ENCODE assay signal across 9 cellular contexts in genomic region chr2:216690451-216691209, GRCh38. TPM values are rescaled to one million over a fixed set of nuclear protein-coding genes. Genes with fewer than 3 reads are reported as not detected.
DNase-seq lines count a peak whose midpoint lies in the region; TF ChIP-seq lines count a peak whose summit lies in the region.
"Had no signal": no experiment of that assay in that cellular context is flagged by ENCODE, and none has a peak within 500 bp of the region (broad histone marks: within the 10 kb centered on the region; RNA-seq: fewer than 3 reads in every experiment).

No MANE protein-coding gene starts in this region.

- peaks cover 3% of the 10 kb centered on the region for H3K27me3 Mint-ChIP-seq in progenitor cell of endocrine pancreas

- no peaks in the 10 kb centered on the region for H3K9me3 ChIP-seq in SK-N-MC (ENCODE audit: low read depth, low read length)
- no peaks in the 10 kb centered on the region for H3K9me3 ChIP-seq in OCI-LY7 (ENCODE audit: low read length)

- POLR2A ChIA-PET in OCI-LY7 (lab: Charles Lee): no interaction called here

- BruUV-seq in OCI-LY7 (replicated peaks; lab: Mats Ljungman, UMichigan): no TSS peak

- H3K4me2 ChIP-seq in OCI-LY7 (ENCODE audit: low read length): no peak overlapping the region

- H3K27ac ChIP-seq in SK-N-MC (peak overlapping the region; percentile 46; the same call in 1 of the 2 replicates), OCI-LY7 (ENCODE audit: low read depth, low read length, poor library complexity, severe bottlenecking) (no peak overlapping the region)
- H3K27ac ChIP-seq: epithelial cell of prostate had no signal

- DNase-seq in EH (ENCODE audit: low read depth) (peak; percentile 90), SK-N-MC (ENCODE audit: low read depth, low spot score) (no peak), fibroblast of villous mesenchyme (ENCODE audit: low read depth) (peak; percentile 93), progenitor cell of endocrine pancreas (ENCODE audit: low spot score, unreplicated experiment) (no peak), AML-193 (lab: John Stamatoyannopoulos, UW) (no peak), OCI-LY7 (ENCODE audit: low spot score) (no peak), NCI-H82 (lab: John Stamatoyannopoulos, UW) (no peak), GM10266 (ENCODE audit: extremely low spot score) (no peak)

- H4K20me1 ChIP-seq in OCI-LY7 (ENCODE audit: insufficient read depth, low read length): no peaks in the 10 kb centered on the region

- H3K4me3 ChIP-seq in SK-N-MC (peak overlapping the region; percentile 88), fibroblast of villous mesenchyme (ENCODE audit: low read depth, low read length) (peak overlapping the region; percentile 62), OCI-LY7 (ENCODE audit: low read depth, low read length, poor library complexity, severe bottlenecking) (no peak overlapping the region)

- H3K79me2 ChIP-seq in OCI-LY7 (ENCODE audit: insufficient read depth, low read depth, low read length): no peaks in the 10 kb centered on the region

- H2AFZ ChIP-seq in OCI-LY7 (ENCODE audit: low read length): no peak overlapping the region

- H3K9me2 ChIP-seq in OCI-LY7 (ENCODE audit: insufficient read depth, low read length): no peaks in the 10 kb centered on the region

- peak overlapping the region; percentile 63 for H3K4me3 Mint-ChIP-seq in progenitor cell of endocrine pancreas (ENCODE audit: low read depth)

- H3K4me1 Mint-ChIP-seq in progenitor cell of endocrine pancreas (ENCODE audit: low read depth): peaks cover 34% of the 10 kb centered on the region

- no peak overlapping the region for H3K27ac Mint-ChIP-seq in progenitor cell of endocrine pancreas

- CTCF ChIA-PET in OCI-LY7 (lab: Charles Lee; ENCODE audit: unreplicated experiment): no interaction called here

- no peaks in the 10 kb centered on the region for H3K36me3 Mint-ChIP-seq in progenitor cell of endocrine pancreas (ENCODE audit: insufficient read depth)

- TF ChIP-seq CTCF in fibroblast of villous mesenchyme (IDR thresholded peaks at IDR 0.05; ENCODE audit: insufficient read depth, low read depth, low read length) (no peak), progenitor cell of endocrine pancreas (IDR thresholded peaks at IDR 0.05; ENCODE audit: unreplicated experiment) (no peak), OCI-LY7 (conservative IDR thresholded peaks at IDR 0.05; ENCODE audit: low read length) (no peak), GM10266 (IDR thresholded peaks at IDR 0.05; ENCODE audit: control insufficient read depth, insufficient read depth, low read depth, missing control alignments) (no peak)

- no peak overlapping the region for H3K9ac ChIP-seq in SK-N-MC (ENCODE audit: insufficient read length)

- intact Hi-C loops in OCI-LY7 (cut with micrococcal nuclease; ENCODE audit: unreplicated experiment): no loop called here

- no peaks in the 10 kb centered on the region for H3K4me1 ChIP-seq in OCI-LY7 (ENCODE audit: insufficient read depth, low read length, poor library complexity, severe bottlenecking)

- H3K36me3 ChIP-seq in SK-N-MC (ENCODE audit: insufficient read depth, low read length) (0 out of 2 replicates have a peak, but pooled peaks cover 4% of the 10 kb centered on the region), OCI-LY7 (ENCODE audit: insufficient read depth, low read length) (no peaks in the 10 kb centered on the region)

- H3K9me3 Mint-ChIP-seq in progenitor cell of endocrine pancreas (ENCODE audit: low read depth): no peaks in the 10 kb centered on the region

RNA-seq across cellular contexts. Expression of gene IGFBP5, which starts 4.7 kb away (rescaled TPM):
- 644 and 754 TPM in 2 replicates for total RNA-seq in fibroblast of villous mesenchyme
- 73.9 and 75.3 TPM in 2 replicates for total RNA-seq in progenitor cell of endocrine pancreas
- total RNA-seq in OCI-LY7 (2014; rRNA removed; shearing (Covaris generic)): not detected in 2 replicates
- total RNA-seq in OCI-LY7 (2022): not detected in 2 replicates

RNA-seq across cellular contexts. Expression of gene IGFBP2, which starts 57.4 kb away (rescaled TPM):
- 15.5 and 18.4 TPM in 2 replicates for total RNA-seq in fibroblast of villous mesenchyme
- 249 and 274 TPM in 2 replicates for total RNA-seq in progenitor cell of endocrine pancreas
- 0.66 and 0.75 TPM in 2 replicates for total RNA-seq in OCI-LY7 (2014; rRNA removed; shearing (Covaris generic))
- 0.81 TPM in 1 of 2 replicates, not detected in the other for total RNA-seq in OCI-LY7 (2022)

Comparison
In these comparisons a context has a peak if more than half of its experiments do, and no peak if none do; other contexts are left out.
1. DNase-seq: peak in EH (single experiment) and fibroblast of villous mesenchyme (single experiment); none in SK-N-MC (single experiment), progenitor cell of endocrine pancreas (single experiment), AML-193 (0 of 2), OCI-LY7 (single experiment), NCI-H82 (single experiment) and GM10266 (single experiment).
2. RNA of gene IGFBP5, which starts 4.7 kb away (total RNA-seq): 644 to 754 TPM in fibroblast of villous mesenchyme and 73.9 to 75.3 TPM in progenitor cell of endocrine pancreas; not detected in OCI-LY7; every median in the first group is over 10 times any median in the second.
3. RNA of gene IGFBP2, which starts 57.4 kb away (total RNA-seq): 249 to 274 TPM in progenitor cell of endocrine pancreas; 15.5 to 18.4 TPM in fibroblast of villous mesenchyme and 0.66 to 0.81 TPM in OCI-LY7; every median in the first group is over 10 times any median in the second.